8 cellular contexts compared by ENCODE assay signal in the genomic region with DNA sequence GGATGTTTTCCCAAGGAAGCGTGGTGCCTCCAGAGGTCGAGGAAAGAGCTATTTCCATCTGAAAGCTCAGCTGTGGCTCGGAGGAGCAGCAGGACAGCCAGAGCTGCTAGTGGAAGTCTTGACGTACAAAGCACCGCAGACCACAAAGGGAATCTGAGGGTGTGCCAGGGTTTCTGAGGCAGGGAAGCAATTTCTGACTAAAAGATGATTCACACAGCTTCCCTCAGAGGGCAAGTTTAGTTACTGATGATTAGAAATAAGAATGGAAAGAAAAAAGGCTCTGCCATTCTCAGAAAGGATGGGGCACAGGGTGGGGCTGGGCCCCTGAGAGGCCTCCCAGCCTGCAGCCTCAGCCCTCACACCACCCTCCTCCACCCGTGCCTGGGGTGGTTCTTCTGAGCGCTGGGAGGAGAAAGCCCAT. TPM values are rescaled to one million over a fixed set of nuclear protein-coding genes. Genes with fewer than 3 reads are reported as not detected.
A peak's percentile ranks its signal among the peaks of the same experiment; 100 is the strongest.
DNase-seq lines count a peak whose midpoint lies in the region; ATAC-seq lines count a peak whose summit lies in the region.

No MANE protein-coding gene starts in this region.

- ATAC-seq in GM18867 (IDR thresholded peaks at IDR 0.05; ENCODE audit: unreplicated experiment) = no peak

- DNase-seq in NCI-H2227 treated with DMSO at 0.1 percent for 48 hours (lab: John Stamatoyannopoulos, UW) (peak; percentile 8), NCI-H2227 (lab: John Stamatoyannopoulos, UW; ENCODE audit: unreplicated experiment) (no peak), UCSD-AML1 (lab: John Stamatoyannopoulos, UW; ENCODE audit: unreplicated experiment) (peak; percentile 55), fibroblast of the conjunctiva (ENCODE audit: low read depth) (peak; percentile 86), NCI-H2171 (lab: John Stamatoyannopoulos, UW) (no peak), mesenteric fat pad (ENCODE audit: low spot score) (no peak)
- peak; percentile 9 for DNase-seq in stimulated activated CD8-positive, alpha-beta memory T cell treated with anti-CD3 and anti-CD28 coated beads, Interleukin-12 subunit alpha, Interleukin-12 subunit beta, amount 100 ng/mL, for 24 hours (ENCODE audit: extremely low read depth)

RNA-seq across cellular contexts. Expression of a gene that starts 45.8 kb away (rescaled TPM):
- 98.5 TPM for total RNA-seq in mesenteric fat pad

Comparison
In these comparisons a context has a peak if more than half of its experiments do, and no peak if none do; other contexts are left out.
1. DNase-seq: peak in NCI-H2227 treated with DMSO at 0.1 percent for 48 hours (single experiment), UCSD-AML1 (single experiment), fibroblast of the conjunctiva (single experiment) and stimulated activated CD8-positive, alpha-beta memory T cell treated with anti-CD3 and anti-CD28 coated beads, Interleukin-12 subunit alpha, Interleukin-12 subunit beta, amount 100 ng/mL, for 24 hours (single experiment); none in NCI-H2227 (single experiment), NCI-H2171 (single experiment) and mesenteric fat pad (single experiment).